Comparison of ENCODE assay signal across 1 cellular context in genomic region chr2:77095525-77095924, GRCh38.
TF ChIP-seq lines count a peak whose summit lies in the region.

No MANE protein-coding gene starts in this region.

TF ChIP-seq in H1, 55 proteins besides CTCF, POLR2A, EP300 and RAD21:
- TF ChIP-seq POLR2AphosphoS5 (IDR thresholded peaks at IDR 0.05; ENCODE audit: low read depth, low read length), result peak; percentile 57; the same call in 1 of the 2 replicates
